Comparison of ENCODE assay signal across 9 cellular contexts in the genomic region with DNA sequence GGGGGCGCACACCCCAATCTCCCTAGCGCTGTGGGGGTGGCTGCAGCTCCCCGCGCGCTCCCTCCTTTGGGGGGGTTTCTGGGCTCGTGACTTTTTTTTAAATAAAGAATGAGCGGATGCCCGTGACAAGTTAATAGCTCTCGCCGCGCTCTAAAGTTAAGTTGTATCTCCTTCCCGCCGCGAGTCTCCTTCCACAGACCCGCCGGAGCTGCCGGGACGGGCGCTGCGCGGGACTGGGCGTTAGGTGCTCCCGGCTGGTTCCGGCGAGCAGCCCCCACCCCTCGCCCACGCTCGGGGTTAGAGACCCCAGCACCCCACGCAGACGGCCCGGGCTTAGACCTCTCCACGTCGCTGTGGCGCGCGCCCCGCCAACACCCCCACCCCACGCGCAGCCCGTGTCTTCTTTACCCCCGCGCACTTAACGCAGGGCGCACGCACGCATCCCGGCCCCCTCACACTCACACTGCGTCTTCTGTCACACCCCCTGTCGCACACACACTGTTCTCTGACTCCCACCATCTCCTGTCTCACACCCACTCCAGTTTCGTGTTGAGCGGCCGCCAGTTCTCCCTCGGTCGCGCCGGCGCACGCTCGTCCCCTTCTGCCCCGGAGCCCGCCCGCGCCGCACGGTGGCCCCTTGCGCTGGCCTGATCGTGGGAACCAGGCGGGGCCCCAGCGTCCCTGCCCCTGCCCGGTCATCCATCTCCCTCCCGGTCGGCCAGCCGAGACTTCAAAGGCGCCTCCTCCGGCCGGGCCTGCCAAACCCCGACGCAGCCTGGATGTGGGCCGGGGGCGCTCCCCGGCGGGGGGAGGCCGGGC.
A peak's percentile ranks its signal among the peaks of the same experiment; 100 is the strongest.
DNase-seq lines count a peak whose midpoint lies in the region; ATAC-seq, FAIRE-seq and TF ChIP-seq lines count a peak whose summit lies in the region.
"Had no signal": no experiment of that assay in that cellular context is flagged by ENCODE, and none has a peak within 500 bp of the region (broad histone marks: within the 10 kb centered on the region; RNA-seq: fewer than 3 reads in every experiment).

No MANE protein-coding gene starts in this region.

- no peaks in the 10 kb centered on the region for H3K9me3 Mint-ChIP-seq in astrocyte (ENCODE audit: unreplicated experiment)

- no peak for TF ChIP-seq POLR2A in GM18505 (IDR thresholded peaks at IDR 0.05; ENCODE audit: borderline replicate concordance, extremely low read depth, insufficient read depth, insufficient read length)

- 0% methylated on average over 16 of the region's 83 CpGs for WGBS in hepatocyte (ENCODE audit: low lambda C conversion rate, missing lambda C conversion rate)

- H3K27me3 Mint-ChIP-seq in astrocyte (ENCODE audit: low read depth, unreplicated experiment) = no peaks in the 10 kb centered on the region

- TF ChIP-seq CTCF in MM.1S (IDR thresholded peaks at IDR 0.05; ENCODE audit: low read length) = no peak
- no peak for TF ChIP-seq CTCF in astrocyte (IDR thresholded peaks at IDR 0.05; ENCODE audit: insufficient read depth, low read depth, low read length)
- TF ChIP-seq CTCF in hepatocyte (IDR thresholded peaks at IDR 0.05; ENCODE audit: poor library complexity) = no peak

- H3K79me2 ChIP-seq in MM.1S (ENCODE audit: low read length) (no peaks in the 10 kb centered on the region), astrocyte (ENCODE audit: insufficient read depth, low read length) (peaks cover 14% of the 10 kb centered on the region), hepatocyte (no peaks in the 10 kb centered on the region)

- H3K27ac ChIP-seq in MM.1S (ENCODE audit: low read length) (no peak overlapping the region), astrocyte (ENCODE audit: low read depth, low read length) (peak overlapping the region; percentile 96), hepatocyte (peak overlapping the region; percentile 91), rectal smooth muscle tissue (ENCODE audit: low read depth, low read length) (no peak overlapping the region)

- H3K9ac ChIP-seq in MM.1S (ENCODE audit: low read length) (no peak overlapping the region), astrocyte (ENCODE audit: low read length) (peak overlapping the region; percentile 95), rectal smooth muscle tissue (ENCODE audit: low read length) (no peak overlapping the region)

- no peak for FAIRE-seq in astrocyte (lab: Jason Lieb, UNC)
- FAIRE-seq: TTC549 had no signal

- H3K4me2 ChIP-seq in MM.1S (ENCODE audit: low read depth, low read length) (peak overlapping the region; percentile 50; the same call in 1 of the 2 replicates), astrocyte (ENCODE audit: low read length) (peak overlapping the region; percentile 95), hepatocyte (peak overlapping the region; percentile 98)

- no peaks in the 10 kb centered on the region for H3K4me1 ChIP-seq in MM.1S (ENCODE audit: low read length)
- H3K4me1 ChIP-seq in astrocyte (ENCODE audit: insufficient read depth, low read length) = peaks cover 20% of the 10 kb centered on the region
- peaks cover 3% of the 10 kb centered on the region for H3K4me1 ChIP-seq in hepatocyte (ENCODE audit: insufficient read depth)
- no peaks in the 10 kb centered on the region for H3K4me1 ChIP-seq in rectal smooth muscle tissue (ENCODE audit: control insufficient read depth, insufficient read depth, low read length)

- peak overlapping the region; percentile 72 for H3K27ac Mint-ChIP-seq in astrocyte (ENCODE audit: unreplicated experiment)

- peaks cover 24% of the 10 kb centered on the region for H3K4me1 Mint-ChIP-seq in astrocyte (ENCODE audit: low read depth, unreplicated experiment)

- no peaks in the 10 kb centered on the region for H3K9me3 ChIP-seq in MM.1S (replicated peaks; ENCODE audit: insufficient read depth, low read length)
- no peaks in the 10 kb centered on the region for H3K9me3 ChIP-seq in astrocyte (ENCODE audit: insufficient read depth, low read depth, low read length)
- H3K9me3 ChIP-seq in hepatocyte (ENCODE audit: low read depth) = no peaks in the 10 kb centered on the region

- H3K36me3 ChIP-seq in MM.1S (replicated peaks; ENCODE audit: insufficient read depth, low read length) (no peaks in the 10 kb centered on the region), astrocyte (ENCODE audit: insufficient read depth, low read length) (no peaks in the 10 kb centered on the region), hepatocyte (replicated peaks; ENCODE audit: insufficient read depth, low read depth) (no peaks in the 10 kb centered on the region), rectal smooth muscle tissue (ENCODE audit: control insufficient read depth, insufficient read depth, low read length) (no peaks in the 10 kb centered on the region)

- H3K4me3 ChIP-seq in MM.1S (ENCODE audit: low read length) = peak overlapping the region; percentile 36; the same call in 1 of the 2 replicates
- H3K4me3 ChIP-seq in astrocyte (ENCODE audit: insufficient read depth, low read depth, low read length) = peak overlapping the region; percentile 80
- peak overlapping the region; percentile 86 for H3K4me3 ChIP-seq in hepatocyte
- peak overlapping the region; percentile 75 for H3K4me3 ChIP-seq in rectal smooth muscle tissue (ENCODE audit: low read length)

- no peaks in the 10 kb centered on the region for H3F3A ChIP-seq in MM.1S (ENCODE audit: insufficient read depth, low read length)

- peak overlapping the region; percentile 93 for H3K4me3 Mint-ChIP-seq in astrocyte (ENCODE audit: unreplicated experiment)

- no peaks in the 10 kb centered on the region for H3K9me2 ChIP-seq in MM.1S (replicated peaks; ENCODE audit: insufficient read depth, low read length)
- no peaks in the 10 kb centered on the region for H3K9me2 ChIP-seq in hepatocyte (replicated peaks; ENCODE audit: insufficient read depth)

- DNase-seq in GM19240 (ENCODE audit: insufficient read length, low spot score) (peak; percentile 23), MM.1S (no peak), astrocyte (ENCODE audit: low read depth) (peak; percentile 42), hepatocyte (ENCODE audit: low spot score) (peak; percentile 59)

- H3K27me3 ChIP-seq in MM.1S (replicated peaks; ENCODE audit: insufficient read depth, low read length) (no peaks in the 10 kb centered on the region), astrocyte (ENCODE audit: insufficient read depth, low read length) (no peaks in the 10 kb centered on the region), hepatocyte (peaks cover 5% of the 10 kb centered on the region), rectal smooth muscle tissue (ENCODE audit: control insufficient read depth, insufficient read depth, low read length) (no peaks in the 10 kb centered on the region)

- H4K20me1 ChIP-seq in MM.1S (ENCODE audit: insufficient read depth, low read length) (no peaks in the 10 kb centered on the region), astrocyte (ENCODE audit: insufficient read depth, low read length) (no peaks in the 10 kb centered on the region), hepatocyte (ENCODE audit: insufficient read depth, poor library complexity, severe bottlenecking) (no peaks in the 10 kb centered on the region)

- ATAC-seq in GM18505 (IDR thresholded peaks at IDR 0.05; ENCODE audit: unreplicated experiment) (no peak), GM19455 (IDR thresholded peaks at IDR 0.05; ENCODE audit: unreplicated experiment) (no peak), GM19397 (IDR thresholded peaks at IDR 0.05; ENCODE audit: unreplicated experiment) (no peak)

- H3K36me3 Mint-ChIP-seq in astrocyte (ENCODE audit: low read depth, unreplicated experiment) = peaks cover 2% of the 10 kb centered on the region

- H2AFZ ChIP-seq in MM.1S (ENCODE audit: low read length) (peak overlapping the region; percentile 65; the same call in 1 of the 2 replicates), astrocyte (ENCODE audit: low read depth, low read length) (peak overlapping the region; percentile 76), hepatocyte (peak overlapping the region; percentile 55)

Comparison
In these comparisons a context has a peak if more than half of its experiments do, and no peak if none do; other contexts are left out.
1. H3K27ac ChIP-seq: peak in astrocyte (single experiment) and hepatocyte (single experiment); none in MM.1S (single experiment) and rectal smooth muscle tissue (single experiment).
2. H3K4me3 ChIP-seq: peak in every context shown above with its lines; median percentile 86 in hepatocyte; 80 in astrocyte; 75 in rectal smooth muscle tissue; 36 in MM.1S.
3. Peak in every context shown above with its lines, with median percentiles within 50 percentile points of each other: H2AFZ ChIP-seq and H3K4me2 ChIP-seq.